In the genomic region with DNA sequence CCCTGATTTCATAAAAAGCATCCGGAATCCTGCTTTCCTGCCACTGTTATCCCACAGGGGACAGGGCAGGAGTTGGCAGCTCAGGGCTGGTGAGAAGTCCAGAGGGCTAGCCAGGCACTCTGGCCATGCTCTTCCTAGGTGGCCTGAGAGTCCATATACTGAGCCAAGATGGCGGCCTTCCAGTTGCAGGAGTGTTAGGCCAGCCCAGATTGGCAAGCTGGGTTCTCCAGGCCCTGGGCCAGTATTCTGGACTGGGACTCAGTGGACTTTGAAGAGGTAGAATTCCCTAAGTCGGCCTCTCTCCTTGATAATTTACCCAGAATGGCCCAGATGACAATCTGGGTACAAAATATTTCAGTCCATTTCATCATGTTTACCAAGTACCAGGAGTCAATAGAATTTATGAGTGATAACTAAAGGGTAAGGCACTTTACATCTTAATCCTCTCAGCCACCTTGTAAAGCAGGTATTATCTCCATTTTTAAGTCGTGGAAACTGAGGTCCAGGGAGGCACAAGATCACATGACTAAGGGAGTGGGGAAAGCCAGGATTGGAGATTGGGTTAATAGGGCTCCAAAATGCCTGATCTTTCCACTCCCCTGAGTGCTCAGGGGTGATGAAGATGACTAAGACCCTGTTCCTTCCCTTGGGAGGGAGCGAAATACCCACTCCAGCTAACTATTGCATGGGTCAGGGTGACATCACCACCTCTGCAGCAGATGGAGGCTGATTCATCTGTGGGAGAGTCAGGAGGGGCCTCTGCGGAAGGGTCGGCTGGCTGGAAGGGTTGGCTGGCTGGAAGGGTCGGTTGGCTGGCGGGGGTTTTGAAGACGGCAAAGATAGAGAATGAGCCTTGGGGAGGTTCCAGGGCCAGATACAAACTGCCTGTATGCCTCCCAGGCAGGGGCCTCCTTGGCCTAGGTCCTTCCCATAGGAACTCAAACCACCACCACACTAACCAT, we compare ENCODE assay signal across 1 cellular context.
TF ChIP-seq lines count a peak whose summit lies in the region.

No MANE protein-coding gene starts in this region.

TF ChIP-seq in K562, 482 proteins besides CTCF, POLR2A, EP300 and RAD21 (continued from another document and continues in another):
- no peak for TF ChIP-seq FOXM1 (IDR thresholded peaks at IDR 0.05; ENCODE audit: low read depth)
- no peak for TF ChIP-seq FOXM1 (CRISPR knock-in tag; IDR thresholded peaks at IDR 0.05; ENCODE audit: low read depth)
- no peak for TF ChIP-seq RB1 (IDR thresholded peaks at IDR 0.05; ENCODE audit: low read depth)
- TF ChIP-seq, protein P1, sequence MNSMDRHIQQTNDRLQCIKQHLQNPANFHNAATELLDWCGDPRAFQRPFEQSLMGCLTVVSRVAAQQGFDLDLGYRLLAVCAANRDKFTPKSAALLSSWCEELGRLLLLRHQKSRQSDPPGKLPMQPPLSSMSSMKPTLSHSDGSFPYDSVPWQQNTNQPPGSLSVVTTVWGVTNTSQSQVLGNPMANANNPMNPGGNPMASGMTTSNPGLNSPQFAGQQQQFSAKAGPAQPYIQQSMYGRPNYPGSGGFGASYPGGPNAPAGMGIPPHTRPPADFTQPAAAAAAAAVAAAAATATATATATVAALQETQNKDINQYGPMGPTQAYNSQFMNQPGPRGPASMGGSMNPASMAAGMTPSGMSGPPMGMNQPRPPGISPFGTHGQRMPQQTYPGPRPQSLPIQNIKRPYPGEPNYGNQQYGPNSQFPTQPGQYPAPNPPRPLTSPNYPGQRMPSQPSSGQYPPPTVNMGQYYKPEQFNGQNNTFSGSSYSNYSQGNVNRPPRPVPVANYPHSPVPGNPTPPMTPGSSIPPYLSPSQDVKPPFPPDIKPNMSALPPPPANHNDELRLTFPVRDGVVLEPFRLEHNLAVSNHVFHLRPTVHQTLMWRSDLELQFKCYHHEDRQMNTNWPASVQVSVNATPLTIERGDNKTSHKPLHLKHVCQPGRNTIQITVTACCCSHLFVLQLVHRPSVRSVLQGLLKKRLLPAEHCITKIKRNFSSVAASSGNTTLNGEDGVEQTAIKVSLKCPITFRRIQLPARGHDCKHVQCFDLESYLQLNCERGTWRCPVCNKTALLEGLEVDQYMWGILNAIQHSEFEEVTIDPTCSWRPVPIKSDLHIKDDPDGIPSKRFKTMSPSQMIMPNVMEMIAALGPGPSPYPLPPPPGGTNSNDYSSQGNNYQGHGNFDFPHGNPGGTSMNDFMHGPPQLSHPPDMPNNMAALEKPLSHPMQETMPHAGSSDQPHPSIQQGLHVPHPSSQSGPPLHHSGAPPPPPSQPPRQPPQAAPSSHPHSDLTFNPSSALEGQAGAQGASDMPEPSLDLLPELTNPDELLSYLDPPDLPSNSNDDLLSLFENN (IDR thresholded peaks at IDR 0.05; ENCODE audit: low read depth in 2 of 2, low read length in 2 of 2): no peak
- no peak for TF ChIP-seq ZNF77 (CRISPR knock-in tag; IDR thresholded peaks at IDR 0.05)
- no peak for TF ChIP-seq TEAD1 (CRISPR knock-in tag; IDR thresholded peaks at IDR 0.05)
- TF ChIP-seq, protein P2, sequence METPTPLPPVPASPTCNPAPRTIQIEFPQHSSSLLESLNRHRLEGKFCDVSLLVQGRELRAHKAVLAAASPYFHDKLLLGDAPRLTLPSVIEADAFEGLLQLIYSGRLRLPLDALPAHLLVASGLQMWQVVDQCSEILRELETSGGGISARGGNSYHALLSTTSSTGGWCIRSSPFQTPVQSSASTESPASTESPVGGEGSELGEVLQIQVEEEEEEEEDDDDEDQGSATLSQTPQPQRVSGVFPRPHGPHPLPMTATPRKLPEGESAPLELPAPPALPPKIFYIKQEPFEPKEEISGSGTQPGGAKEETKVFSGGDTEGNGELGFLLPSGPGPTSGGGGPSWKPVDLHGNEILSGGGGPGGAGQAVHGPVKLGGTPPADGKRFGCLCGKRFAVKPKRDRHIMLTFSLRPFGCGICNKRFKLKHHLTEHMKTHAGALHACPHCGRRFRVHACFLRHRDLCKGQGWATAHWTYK (CRISPR knock-in tag; IDR thresholded peaks at IDR 0.05): no peak
- no peak for TF ChIP-seq HNRNPL (IDR thresholded peaks at IDR 0.05; ENCODE audit: low read depth, low read length)
- peak; percentile 91 for TF ChIP-seq ZNF175 (CRISPR knock-in tag; IDR thresholded peaks at IDR 0.05; ENCODE audit: low read depth)
- no peak for TF ChIP-seq SRSF1 (IDR thresholded peaks at IDR 0.05; ENCODE audit: low read depth, low read length)
- TF ChIP-seq, protein P3, sequence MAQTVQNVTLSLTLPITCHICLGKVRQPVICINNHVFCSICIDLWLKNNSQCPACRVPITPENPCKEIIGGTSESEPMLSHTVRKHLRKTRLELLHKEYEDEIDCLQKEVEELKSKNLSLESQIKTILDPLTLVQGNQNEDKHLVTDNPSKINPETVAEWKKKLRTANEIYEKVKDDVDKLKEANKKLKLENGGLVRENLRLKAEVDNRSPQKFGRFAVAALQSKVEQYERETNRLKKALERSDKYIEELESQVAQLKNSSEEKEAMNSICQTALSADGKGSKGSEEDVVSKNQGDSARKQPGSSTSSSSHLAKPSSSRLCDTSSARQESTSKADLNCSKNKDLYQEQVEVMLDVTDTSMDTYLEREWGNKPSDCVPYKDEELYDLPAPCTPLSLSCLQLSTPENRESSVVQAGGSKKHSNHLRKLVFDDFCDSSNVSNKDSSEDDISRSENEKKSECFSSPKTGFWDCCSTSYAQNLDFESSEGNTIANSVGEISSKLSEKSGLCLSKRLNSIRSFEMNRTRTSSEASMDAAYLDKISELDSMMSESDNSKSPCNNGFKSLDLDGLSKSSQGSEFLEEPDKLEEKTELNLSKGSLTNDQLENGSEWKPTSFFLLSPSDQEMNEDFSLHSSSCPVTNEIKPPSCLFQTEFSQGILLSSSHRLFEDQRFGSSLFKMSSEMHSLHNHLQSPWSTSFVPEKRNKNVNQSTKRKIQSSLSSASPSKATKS (CRISPR knock-in tag; IDR thresholded peaks at IDR 0.05): no peak
- TF ChIP-seq ZNF785 (CRISPR knock-in tag; IDR thresholded peaks at IDR 0.05): no peak
- TF ChIP-seq PHF8 (IDR thresholded peaks at IDR 0.05; ENCODE audit: borderline replicate concordance, low read length): no peak
- TF ChIP-seq, protein P4, sequence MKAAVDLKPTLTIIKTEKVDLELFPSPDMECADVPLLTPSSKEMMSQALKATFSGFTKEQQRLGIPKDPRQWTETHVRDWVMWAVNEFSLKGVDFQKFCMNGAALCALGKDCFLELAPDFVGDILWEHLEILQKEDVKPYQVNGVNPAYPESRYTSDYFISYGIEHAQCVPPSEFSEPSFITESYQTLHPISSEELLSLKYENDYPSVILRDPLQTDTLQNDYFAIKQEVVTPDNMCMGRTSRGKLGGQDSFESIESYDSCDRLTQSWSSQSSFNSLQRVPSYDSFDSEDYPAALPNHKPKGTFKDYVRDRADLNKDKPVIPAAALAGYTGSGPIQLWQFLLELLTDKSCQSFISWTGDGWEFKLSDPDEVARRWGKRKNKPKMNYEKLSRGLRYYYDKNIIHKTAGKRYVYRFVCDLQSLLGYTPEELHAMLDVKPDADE (conservative IDR thresholded peaks at IDR 0.05; ENCODE audit: control insufficient read depth, low read depth, low read length): no peak
- TF ChIP-seq, protein P5, sequence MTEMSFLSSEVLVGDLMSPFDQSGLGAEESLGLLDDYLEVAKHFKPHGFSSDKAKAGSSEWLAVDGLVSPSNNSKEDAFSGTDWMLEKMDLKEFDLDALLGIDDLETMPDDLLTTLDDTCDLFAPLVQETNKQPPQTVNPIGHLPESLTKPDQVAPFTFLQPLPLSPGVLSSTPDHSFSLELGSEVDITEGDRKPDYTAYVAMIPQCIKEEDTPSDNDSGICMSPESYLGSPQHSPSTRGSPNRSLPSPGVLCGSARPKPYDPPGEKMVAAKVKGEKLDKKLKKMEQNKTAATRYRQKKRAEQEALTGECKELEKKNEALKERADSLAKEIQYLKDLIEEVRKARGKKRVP (CRISPR knock-in tag; IDR thresholded peaks at IDR 0.05): peak; percentile 83
- TF ChIP-seq CHD1 (IDR thresholded peaks at IDR 0.05; ENCODE audit: low read length): no peak
- TF ChIP-seq TARDBP (IDR thresholded peaks at IDR 0.05): no peak
- TF ChIP-seq, protein P6, sequence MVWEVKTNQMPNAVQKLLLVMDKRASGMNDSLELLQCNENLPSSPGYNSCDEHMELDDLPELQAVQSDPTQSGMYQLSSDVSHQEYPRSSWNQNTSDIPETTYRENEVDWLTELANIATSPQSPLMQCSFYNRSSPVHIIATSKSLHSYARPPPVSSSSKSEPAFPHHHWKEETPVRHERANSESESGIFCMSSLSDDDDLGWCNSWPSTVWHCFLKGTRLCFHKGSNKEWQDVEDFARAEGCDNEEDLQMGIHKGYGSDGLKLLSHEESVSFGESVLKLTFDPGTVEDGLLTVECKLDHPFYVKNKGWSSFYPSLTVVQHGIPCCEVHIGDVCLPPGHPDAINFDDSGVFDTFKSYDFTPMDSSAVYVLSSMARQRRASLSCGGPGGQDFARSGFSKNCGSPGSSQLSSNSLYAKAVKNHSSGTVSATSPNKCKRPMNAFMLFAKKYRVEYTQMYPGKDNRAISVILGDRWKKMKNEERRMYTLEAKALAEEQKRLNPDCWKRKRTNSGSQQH (CRISPR knock-in tag; IDR thresholded peaks at IDR 0.05): no peak
- no peak for TF ChIP-seq PHF21A (IDR thresholded peaks at IDR 0.05; ENCODE audit: borderline replicate concordance, low read depth)
- no peak for TF ChIP-seq ZNF134 (CRISPR knock-in tag; conservative IDR thresholded peaks at IDR 0.05)
- TF ChIP-seq ZNF589 (CRISPR knock-in tag; IDR thresholded peaks at IDR 0.05; ENCODE audit: low read depth): peak; percentile 91
- TF ChIP-seq, protein P7, sequence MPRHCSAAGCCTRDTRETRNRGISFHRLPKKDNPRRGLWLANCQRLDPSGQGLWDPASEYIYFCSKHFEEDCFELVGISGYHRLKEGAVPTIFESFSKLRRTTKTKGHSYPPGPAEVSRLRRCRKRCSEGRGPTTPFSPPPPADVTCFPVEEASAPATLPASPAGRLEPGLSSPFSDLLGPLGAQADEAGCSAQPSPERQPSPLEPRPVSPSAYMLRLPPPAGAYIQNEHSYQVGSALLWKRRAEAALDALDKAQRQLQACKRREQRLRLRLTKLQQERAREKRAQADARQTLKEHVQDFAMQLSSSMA (CRISPR knock-in tag; IDR thresholded peaks at IDR 0.05): no peak
- 0 out of 2 replicates have a peak, but pooled peaks have one; percentile 35 for TF ChIP-seq MTA3 (IDR thresholded peaks at IDR 0.05; ENCODE audit: borderline replicate concordance)
- no peak for TF ChIP-seq CBX3 (IDR thresholded peaks at IDR 0.05; ENCODE audit: borderline replicate concordance in 1 of 2, low read length in 2 of 2)
- no peak for TF ChIP-seq SIN3A (IDR thresholded peaks at IDR 0.05; ENCODE audit: borderline replicate concordance in 2 of 2, control insufficient read depth in 1 of 2, low read depth in 2 of 2, low read length in 2 of 2)
- no peak for TF ChIP-seq FOXK2 (conservative IDR thresholded peaks at IDR 0.05 in 1 of 2, IDR thresholded peaks at IDR 0.05 in 1 of 2; ENCODE audit: low read depth in 2 of 2)
- TF ChIP-seq ZNF324 (CRISPR knock-in tag; IDR thresholded peaks at IDR 0.05): no peak
- TF ChIP-seq SOX6 (IDR thresholded peaks at IDR 0.05): peak; percentile 18; the same call in 1 of the 2 replicates
- TF ChIP-seq, protein P8, sequence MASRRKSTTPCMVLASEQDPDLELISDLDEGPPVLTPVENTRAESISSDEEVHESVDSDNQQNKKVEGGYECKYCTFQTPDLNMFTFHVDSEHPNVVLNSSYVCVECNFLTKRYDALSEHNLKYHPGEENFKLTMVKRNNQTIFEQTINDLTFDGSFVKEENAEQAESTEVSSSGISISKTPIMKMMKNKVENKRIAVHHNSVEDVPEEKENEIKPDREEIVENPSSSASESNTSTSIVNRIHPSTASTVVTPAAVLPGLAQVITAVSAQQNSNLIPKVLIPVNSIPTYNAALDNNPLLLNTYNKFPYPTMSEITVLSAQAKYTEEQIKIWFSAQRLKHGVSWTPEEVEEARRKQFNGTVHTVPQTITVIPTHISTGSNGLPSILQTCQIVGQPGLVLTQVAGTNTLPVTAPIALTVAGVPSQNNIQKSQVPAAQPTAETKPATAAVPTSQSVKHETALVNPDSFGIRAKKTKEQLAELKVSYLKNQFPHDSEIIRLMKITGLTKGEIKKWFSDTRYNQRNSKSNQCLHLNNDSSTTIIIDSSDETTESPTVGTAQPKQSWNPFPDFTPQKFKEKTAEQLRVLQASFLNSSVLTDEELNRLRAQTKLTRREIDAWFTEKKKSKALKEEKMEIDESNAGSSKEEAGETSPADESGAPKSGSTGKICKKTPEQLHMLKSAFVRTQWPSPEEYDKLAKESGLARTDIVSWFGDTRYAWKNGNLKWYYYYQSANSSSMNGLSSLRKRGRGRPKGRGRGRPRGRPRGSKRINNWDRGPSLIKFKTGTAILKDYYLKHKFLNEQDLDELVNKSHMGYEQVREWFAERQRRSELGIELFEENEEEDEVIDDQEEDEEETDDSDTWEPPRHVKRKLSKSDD (conservative IDR thresholded peaks at IDR 0.05; ENCODE audit: low read length): no peak
- TF ChIP-seq, protein P9, sequence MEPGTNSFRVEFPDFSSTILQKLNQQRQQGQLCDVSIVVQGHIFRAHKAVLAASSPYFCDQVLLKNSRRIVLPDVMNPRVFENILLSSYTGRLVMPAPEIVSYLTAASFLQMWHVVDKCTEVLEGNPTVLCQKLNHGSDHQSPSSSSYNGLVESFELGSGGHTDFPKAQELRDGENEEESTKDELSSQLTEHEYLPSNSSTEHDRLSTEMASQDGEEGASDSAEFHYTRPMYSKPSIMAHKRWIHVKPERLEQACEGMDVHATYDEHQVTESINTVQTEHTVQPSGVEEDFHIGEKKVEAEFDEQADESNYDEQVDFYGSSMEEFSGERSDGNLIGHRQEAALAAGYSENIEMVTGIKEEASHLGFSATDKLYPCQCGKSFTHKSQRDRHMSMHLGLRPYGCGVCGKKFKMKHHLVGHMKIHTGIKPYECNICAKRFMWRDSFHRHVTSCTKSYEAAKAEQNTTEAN (CRISPR knock-in tag; IDR thresholded peaks at IDR 0.05): no peak
- TF ChIP-seq HOXB6 (CRISPR knock-in tag; IDR thresholded peaks at IDR 0.05; ENCODE audit: borderline replicate concordance): no peak
- no peak for TF ChIP-seq ARID2 (IDR thresholded peaks at IDR 0.05)
- TF ChIP-seq, protein P10, sequence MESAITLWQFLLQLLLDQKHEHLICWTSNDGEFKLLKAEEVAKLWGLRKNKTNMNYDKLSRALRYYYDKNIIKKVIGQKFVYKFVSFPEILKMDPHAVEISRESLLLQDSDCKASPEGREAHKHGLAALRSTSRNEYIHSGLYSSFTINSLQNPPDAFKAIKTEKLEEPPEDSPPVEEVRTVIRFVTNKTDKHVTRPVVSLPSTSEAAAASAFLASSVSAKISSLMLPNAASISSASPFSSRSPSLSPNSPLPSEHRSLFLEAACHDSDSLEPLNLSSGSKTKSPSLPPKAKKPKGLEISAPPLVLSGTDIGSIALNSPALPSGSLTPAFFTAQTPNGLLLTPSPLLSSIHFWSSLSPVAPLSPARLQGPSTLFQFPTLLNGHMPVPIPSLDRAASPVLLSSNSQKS (CRISPR knock-in tag; IDR thresholded peaks at IDR 0.05): no peak
- TF ChIP-seq XRCC5 (IDR thresholded peaks at IDR 0.05; ENCODE audit: low read depth, low read length): no peak
- TF ChIP-seq E2F3 (CRISPR knock-in tag; IDR thresholded peaks at IDR 0.05): no peak
- TF ChIP-seq PTRF (tag; IDR thresholded peaks at IDR 0.05): no peak
- TF ChIP-seq GTF2E2 (tag; IDR thresholded peaks at IDR 0.05): peak; percentile 74; the same call in 1 of the 2 replicates
- TF ChIP-seq ZEB2 (IDR thresholded peaks at IDR 0.05): peak; percentile 72; the same call in 1 of the 2 replicates
- no peak for TF ChIP-seq HDAC6 (IDR thresholded peaks at IDR 0.05; ENCODE audit: low read depth, low read length)
